8 cellular contexts compared by ENCODE assay signal in genomic region chr18:2572144-2572682, GRCh38. TPM values are rescaled to one million over a fixed set of nuclear protein-coding genes. Genes with fewer than 3 reads are reported as not detected.
A peak's percentile ranks its signal among the peaks of the same experiment; 100 is the strongest.
DNase-seq lines count a peak whose midpoint lies in the region; ATAC-seq and TF ChIP-seq lines count a peak whose summit lies in the region.

No MANE protein-coding gene starts in this region.

- no peak for TF ChIP-seq CTCF in CD14-positive monocyte (IDR thresholded peaks at IDR 0.05)
- TF ChIP-seq CTCF in hepatocyte (IDR thresholded peaks at IDR 0.05; ENCODE audit: poor library complexity), result no peak

- peak overlapping the region; percentile 99 to 100 (median 99) for H3K27ac Mint-ChIP-seq in CD14-positive monocyte

- H3K4me1 ChIP-seq in hepatocyte (ENCODE audit: insufficient read depth), result peaks cover 17% of the 10 kb centered on the region

- ATAC-seq in GM21723 (IDR thresholded peaks at IDR 0.05; ENCODE audit: unreplicated experiment) (peak; percentile 9), GM19467 (IDR thresholded peaks at IDR 0.05; ENCODE audit: unreplicated experiment) (no peak), GM18498 (IDR thresholded peaks at IDR 0.05; ENCODE audit: unreplicated experiment) (no peak)

- no peaks in the 10 kb centered on the region for H3K9me3 ChIP-seq in hepatocyte (ENCODE audit: low read depth)

- H3K4me3 Mint-ChIP-seq in CD14-positive monocyte, result peak overlapping the region; percentile 99 to 100

- WGBS in hepatocyte (ENCODE audit: low lambda C conversion rate, missing lambda C conversion rate), result 4% methylated on average over 4 of the region's 4 CpGs

- peaks cover 57% of the 10 kb centered on the region for H3K79me2 ChIP-seq in hepatocyte

- H3K4me2 ChIP-seq in hepatocyte, result peak overlapping the region; percentile 81

- DNase-seq in CD14-positive monocyte (ENCODE audit: low spot score) (no peak), RPMI8226 (peak; percentile 19), hepatocyte (ENCODE audit: low spot score) (no peak), HuH-7 (ENCODE audit: low spot score) (no peak), A172 (ENCODE audit: low spot score) (no peak)

- H3K36me3 Mint-ChIP-seq in CD14-positive monocyte, result peaks cover 11 to 23% of the 10 kb centered on the region in 2 donors

- peak overlapping the region; percentile 21 for H3K27ac ChIP-seq in hepatocyte

- H3K4me1 Mint-ChIP-seq in CD14-positive monocyte, result peaks cover 35% of the 10 kb centered on the region

- intact Hi-C loops in CD14-positive monocyte (cut with micrococcal nuclease), result loop anchor here in 1 of 2 donors (10.0 kb wide), 1 partner anchor 83 kb away; the partner anchor contains the start of gene SMCHD1

- H3K36me3 ChIP-seq in hepatocyte (replicated peaks; ENCODE audit: insufficient read depth, low read depth), result no peaks in the 10 kb centered on the region

- no peaks in the 10 kb centered on the region for H4K20me1 ChIP-seq in hepatocyte (ENCODE audit: insufficient read depth, poor library complexity, severe bottlenecking)

- no peaks in the 10 kb centered on the region for H3K9me2 ChIP-seq in hepatocyte (replicated peaks; ENCODE audit: insufficient read depth)

- peak overlapping the region; percentile 59 for H2AFZ ChIP-seq in hepatocyte

- H3K9me3 Mint-ChIP-seq in CD14-positive monocyte, result no peaks in the 10 kb centered on the region

- H3K4me3 ChIP-seq in hepatocyte, result peak overlapping the region; percentile 23

- no peaks in the 10 kb centered on the region for H3K27me3 Mint-ChIP-seq in CD14-positive monocyte (ENCODE audit: low read depth in 3 of 3)

- no peaks in the 10 kb centered on the region for H3K27me3 ChIP-seq in hepatocyte

RNA-seq across cellular contexts. Expression of gene NDC80, which starts 0.9 kb away (rescaled TPM):
- polyA plus RNA-seq in CD14-positive monocyte (not detected), hepatocyte (3.9 and 5.6 TPM in 2 replicates)
- 5.6 and 6.5 TPM in 2 replicates for total RNA-seq in hepatocyte
- 68.7 and 72.7 TPM in 2 replicates for total RNA-seq in A172 (2014; rRNA removed; shearing (Covaris generic))

RNA-seq across cellular contexts. Expression of gene METTL4, which starts 0.9 kb away (rescaled TPM):
- 1 to 10 TPM; 3.0 to 4.1 TPM for polyA plus RNA-seq in CD14-positive monocyte
- 9.9 and 16.0 TPM in 2 replicates for total RNA-seq in hepatocyte
- polyA plus RNA-seq in hepatocyte, result 7.4 and 7.6 TPM in 2 replicates
- 11.0 and 13.9 TPM in 2 replicates for total RNA-seq in A172 (2014; rRNA removed; shearing (Covaris generic))
